ENCODE assay signal across 17 cellular contexts in genomic region chr5:68648944-68649874, GRCh38.
A peak's percentile ranks its signal among the peaks of the same experiment; 100 is the strongest.
DNase-seq lines count a peak whose midpoint lies in the region; TF ChIP-seq lines count a peak whose summit lies in the region.
"Had no signal": no experiment of that assay in that cellular context is flagged by ENCODE, and none has a peak within 500 bp of the region (broad histone marks: within the 10 kb centered on the region; RNA-seq: fewer than 3 reads in every experiment).

No MANE protein-coding gene starts in this region.

- H3K14ac ChIP-seq in mesenchymal stem cell (ENCODE audit: low read length in 2 of 2), result no peak overlapping the region

- H3K36me3 ChIP-seq in mesenchymal stem cell (ENCODE audit: control insufficient read depth in 1 of 2, insufficient read depth in 2 of 2, low read depth in 1 of 2, low read length in 2 of 2), result no peaks in the 10 kb centered on the region
- no peaks in the 10 kb centered on the region for H3K36me3 ChIP-seq in urinary bladder (ENCODE audit: insufficient read depth)
- H3K36me3 ChIP-seq in PC-9 (ENCODE audit: low read depth), result no peaks in the 10 kb centered on the region
- H3K36me3 ChIP-seq: SJSA1 had no signal

- H3K4me2 ChIP-seq in mesenchymal stem cell (ENCODE audit: low read length, poor library complexity, severe bottlenecking) (no peak overlapping the region), PC-9 (no peak overlapping the region)

- CTCF ChIA-PET in PC-9 (lab: Charles Lee), result interaction anchor here (0.7 kb wide), 2 partner anchors 181 to 319 kb away, joined by 4 read pairs; no protein-coding TSS in a partner anchor

- H3K79me2 ChIP-seq in PC-9 (ENCODE audit: low read depth), result no peaks in the 10 kb centered on the region

- H2BK120ac ChIP-seq in mesenchymal stem cell (ENCODE audit: low read depth, low read length), result no peak overlapping the region

- no peak for TF ChIP-seq CTCF in LNCaP clone FGC (IDR thresholded peaks at IDR 0.05; ENCODE audit: control insufficient read depth, extremely low read depth, insufficient read depth)
- no peak for TF ChIP-seq CTCF in VCaP (conservative IDR thresholded peaks at IDR 0.05)
- no peak for TF ChIP-seq CTCF in PC-9 (conservative IDR thresholded peaks at IDR 0.05)

- no peaks in the 10 kb centered on the region for H4K20me1 ChIP-seq in PC-9 (ENCODE audit: insufficient read depth)

- no peak overlapping the region for H2BK5ac ChIP-seq in mesenchymal stem cell (ENCODE audit: low read depth, low read length, poor library complexity, severe bottlenecking)

- no peak overlapping the region for H3K9ac ChIP-seq in mesenchymal stem cell (ENCODE audit: low read length)

- H2AFZ ChIP-seq in mesenchymal stem cell (ENCODE audit: low read depth, low read length), result no peak overlapping the region
- no peak overlapping the region for H2AFZ ChIP-seq in PC-9

- no peak overlapping the region for H3K18ac ChIP-seq in mesenchymal stem cell (ENCODE audit: low read depth in 1 of 2, low read length in 2 of 2)

- H3K4me3 ChIP-seq in LNCaP clone FGC (ENCODE audit: low read depth, low read length) (no peak overlapping the region), mesenchymal stem cell (ENCODE audit: insufficient read depth in 1 of 2, low read depth in 1 of 2, low read length in 2 of 2) (no peak overlapping the region), urinary bladder (ENCODE audit: low read depth, low read length) (no peak overlapping the region), PC-9 (no peak overlapping the region)
- H3K4me3 ChIP-seq: SJSA1 had no signal

- H3K9me2 ChIP-seq in PC-9 (ENCODE audit: insufficient read depth), result no peaks in the 10 kb centered on the region

- no peak overlapping the region for H4K8ac ChIP-seq in mesenchymal stem cell (ENCODE audit: low read length)

- peak overlapping the region in 1 of 2 experiments; percentile 76 for H2BK12ac ChIP-seq in mesenchymal stem cell (ENCODE audit: low read length in 2 of 2)

- POLR2A ChIA-PET in PC-9 (lab: Charles Lee; ENCODE audit: unreplicated experiment), result no interaction called here

- H3K4ac ChIP-seq in mesenchymal stem cell (ENCODE audit: low read depth in 1 of 2, low read length in 2 of 2), result no peak overlapping the region

- no peak overlapping the region for H2BK15ac ChIP-seq in mesenchymal stem cell (ENCODE audit: low read depth, poor library complexity, severe bottlenecking)

- WGBS in mesenchymal stem cell, result 65% methylated on average over 7 of the region's 8 CpGs
- 62% methylated on average over 8 of the region's 8 CpGs for WGBS in urinary bladder

- no peak overlapping the region for H2AK5ac ChIP-seq in mesenchymal stem cell (ENCODE audit: low read length, severe bottlenecking)

- no peaks in the 10 kb centered on the region for H3K79me1 ChIP-seq in mesenchymal stem cell (replicated peaks; ENCODE audit: low read length, poor library complexity, severe bottlenecking)

- H3F3A ChIP-seq in PC-9 (ENCODE audit: insufficient read depth, low read depth), result no peaks in the 10 kb centered on the region

- H3K23ac ChIP-seq in mesenchymal stem cell (ENCODE audit: low read length in 2 of 2), result no peak overlapping the region

- intact Hi-C loops in PC-9 (cut with micrococcal nuclease; ENCODE audit: unreplicated experiment), result no loop called here

- H3K27ac ChIP-seq in VCaP, result peak overlapping the region; percentile 99
- H3K27ac ChIP-seq in mesenchymal stem cell (ENCODE audit: low read length, poor library complexity, severe bottlenecking), result no peak overlapping the region
- peak overlapping the region; percentile 76 for H3K27ac ChIP-seq in urinary bladder (ENCODE audit: low read depth)
- no peak overlapping the region for H3K27ac ChIP-seq in PC-9
- H3K27ac ChIP-seq: SJSA1 had no signal

- H3K4me1 ChIP-seq in mesenchymal stem cell (ENCODE audit: control insufficient read depth, insufficient read depth, low read depth, low read length), result no peaks in the 10 kb centered on the region
- H3K4me1 ChIP-seq in urinary bladder (ENCODE audit: insufficient read depth), result peaks cover 2% of the 10 kb centered on the region
- H3K4me1 ChIP-seq in PC-9 (replicated peaks; ENCODE audit: insufficient read depth), result peaks cover 8% of the 10 kb centered on the region; the same call in 1 of the 2 replicates
- H3K4me1 ChIP-seq: Caco-2, SJSA1 had no signal

- H4K91ac ChIP-seq in mesenchymal stem cell (ENCODE audit: low read length), result no peak overlapping the region

- no TSS peak for BruUV-seq in PC-9 (replicated peaks; lab: Mats Ljungman, UMichigan)

- H3K27me3 ChIP-seq in mesenchymal stem cell (ENCODE audit: control insufficient read depth in 1 of 2, insufficient read depth in 1 of 2, low read length in 2 of 2), result no peaks in the 10 kb centered on the region
- H3K27me3 ChIP-seq in PC-9 (ENCODE audit: insufficient read depth, low read depth), result no peaks in the 10 kb centered on the region
- H3K27me3 ChIP-seq: SJSA1 had no signal

- H3K9me3 ChIP-seq in mesenchymal stem cell (ENCODE audit: control insufficient read depth, low read length) (no peaks in the 10 kb centered on the region), PC-9 (ENCODE audit: insufficient read depth, low read depth) (no peaks in the 10 kb centered on the region)
- H3K9me3 ChIP-seq: Caco-2, SJSA1 had no signal

- DNase-seq in LNCaP clone FGC (ENCODE audit: low read depth), result peak; percentile 75
- DNase-seq in mesenchymal stem cell, result peak; percentile 70
- no peak for DNase-seq in PC-9
- DNase-seq in dermis blood vessel endothelial cell, result no peak
- no peak for DNase-seq in SW480 (ENCODE audit: low spot score)
- DNase-seq: Caco-2; CD4-positive, CD25-positive, alpha-beta regulatory T cell; DMS153; EL; Kasumi-1; NCI-H1105 treated with DMSO at 0.1 percent for 48 hours; NCI-H1694 treated with DMSO at 0.1 percent for 48 hours; NCI-H526 treated with DMSO at 0.1 percent for 48 hours; NK-92 treated with Interleukin-12 subunit alpha and Interleukin-12 subunit beta, amount 100 ng/mL, for 24 hours had no signal

Comparison
In these comparisons a context has a peak if more than half of its experiments do, and no peak if none do; other contexts are left out.
1. DNase-seq: peak in LNCaP clone FGC (single experiment) and mesenchymal stem cell (single experiment); none in PC-9 (0 of 2), dermis blood vessel endothelial cell (single experiment) and SW480 (single experiment).
2. H3K27ac ChIP-seq: peak in VCaP (single experiment) and urinary bladder (single experiment); none in mesenchymal stem cell (single experiment) and PC-9 (single experiment).